ENCODE assay signal across 10 cellular contexts in the genomic region with DNA sequence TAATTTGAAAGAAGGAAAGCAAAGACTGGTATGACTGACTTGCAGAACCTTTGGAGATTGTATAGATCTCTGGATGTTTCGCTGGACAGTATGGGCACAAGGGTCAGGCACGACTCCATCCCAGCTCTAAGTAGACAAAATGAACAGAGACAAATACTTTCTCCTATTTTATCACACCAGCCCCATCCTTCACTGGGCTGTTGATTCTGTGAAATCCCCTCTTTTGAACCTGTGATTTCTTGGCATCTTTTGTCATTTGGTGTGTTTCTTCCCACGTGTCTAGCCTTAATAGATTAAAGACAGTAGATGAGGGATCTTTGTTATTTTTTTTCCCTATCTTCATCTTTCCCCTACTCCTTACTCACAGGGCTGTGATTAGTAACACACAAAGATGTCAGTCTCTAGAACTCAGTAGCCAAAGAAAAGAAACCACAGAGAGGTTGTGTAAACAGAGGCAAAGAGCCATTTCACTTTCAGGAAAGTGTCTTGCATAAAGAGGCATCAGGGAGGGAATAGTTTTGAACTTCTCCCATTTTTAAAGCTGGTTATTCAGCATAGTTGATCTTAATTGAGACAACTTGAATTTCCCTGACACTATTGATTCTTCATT.
DNase-seq lines count a peak whose midpoint lies in the region; TF ChIP-seq lines count a peak whose summit lies in the region.
"Had no signal": no experiment of that assay in that cellular context is flagged by ENCODE, and none has a peak within 500 bp of the region (broad histone marks: within the 10 kb centered on the region; RNA-seq: fewer than 3 reads in every experiment).

No MANE protein-coding gene starts in this region.

- H3K27me3 ChIP-seq in CD4-positive, alpha-beta memory T cell (ENCODE audit: insufficient read depth, low read length), result no peaks in the 10 kb centered on the region
- peaks cover 8% of the 10 kb centered on the region for H3K27me3 ChIP-seq in GM23248 (replicated peaks; ENCODE audit: insufficient read depth)
- H3K27me3 ChIP-seq in mesenchymal stem cell (ENCODE audit: control insufficient read depth in 1 of 2, insufficient read depth in 1 of 2, low read length in 2 of 2), result peaks cover 13 to 29% of the 10 kb centered on the region in 2 experiments
- H3K27me3 ChIP-seq: esophagus squamous epithelium had no signal

- H3K9ac ChIP-seq in GM23248 (no peak overlapping the region), mesenchymal stem cell (ENCODE audit: low read length) (no peak overlapping the region)

- no peak overlapping the region for H4K91ac ChIP-seq in mesenchymal stem cell (ENCODE audit: low read length)

- peak overlapping the region; percentile 51 to 91 (median 81) for H3K27ac Mint-ChIP-seq in CD4-positive, alpha-beta memory T cell
- no peak overlapping the region for H3K27ac Mint-ChIP-seq in glutamatergic neuron (ENCODE audit: unreplicated experiment)

- no peaks in the 10 kb centered on the region for H3K79me2 ChIP-seq in GM23248 (ENCODE audit: insufficient read depth)

- in situ Hi-C loops in GM23248 (cut with MboI), result no loop called here

- no peak overlapping the region for H2BK15ac ChIP-seq in mesenchymal stem cell (ENCODE audit: low read depth, poor library complexity, severe bottlenecking)

- WGBS in GM23248 (ENCODE audit: low coverage in 1 of 2, low lambda C conversion rate in 2 of 2, missing lambda C conversion rate in 2 of 2), 2 experiments, result 29 to 33% methylated on average over 3 of the region's 3 CpGs
- WGBS in mesenchymal stem cell, result 90% methylated on average over 2 of the region's 3 CpGs

- peaks cover 64 to 70% (median 68%) of the 10 kb centered on the region in 4 donors for H3K4me1 Mint-ChIP-seq in CD4-positive, alpha-beta memory T cell
- no peaks in the 10 kb centered on the region for H3K4me1 Mint-ChIP-seq in glutamatergic neuron (ENCODE audit: low read depth, unreplicated experiment)

- no peaks in the 10 kb centered on the region for H3K79me1 ChIP-seq in mesenchymal stem cell (replicated peaks; ENCODE audit: low read length, poor library complexity, severe bottlenecking)

- TF ChIP-seq CTCF in glutamatergic neuron (IDR thresholded peaks at IDR 0.05; ENCODE audit: partially characterized antibody, unreplicated experiment), result no peak

- CTCF ChIA-PET in CD4-positive, alpha-beta memory T cell (lab: Charles Lee; ENCODE audit: partially characterized antibody), result interaction anchor here (1.7 kb wide), 1 partner anchor 11 kb away, joined by 6 read pairs; no protein-coding TSS in a partner anchor

- H3K4ac ChIP-seq in mesenchymal stem cell (ENCODE audit: low read depth in 1 of 2, low read length in 2 of 2), result no peak overlapping the region

- no peak overlapping the region for H2BK12ac ChIP-seq in mesenchymal stem cell (ENCODE audit: low read length in 2 of 2)

- no peak overlapping the region for H3K4me2 ChIP-seq in GM23248 (ENCODE audit: unreplicated experiment)
- no peak overlapping the region for H3K4me2 ChIP-seq in mesenchymal stem cell (ENCODE audit: low read length, poor library complexity, severe bottlenecking)

- no peaks in the 10 kb centered on the region for H4K20me1 ChIP-seq in GM23248 (ENCODE audit: insufficient read depth)

- H3K14ac ChIP-seq in mesenchymal stem cell (ENCODE audit: low read length in 2 of 2), result no peak overlapping the region

- no peaks in the 10 kb centered on the region for H3K9me3 ChIP-seq in CD4-positive, alpha-beta memory T cell (ENCODE audit: control insufficient read depth in 1 of 2, low read length in 2 of 2)
- no peaks in the 10 kb centered on the region for H3K9me3 ChIP-seq in GM23248 (ENCODE audit: low read depth)
- no peaks in the 10 kb centered on the region for H3K9me3 ChIP-seq in mesenchymal stem cell (ENCODE audit: control insufficient read depth, low read length)
- H3K9me3 ChIP-seq: esophagus squamous epithelium had no signal

- no peaks in the 10 kb centered on the region for H3K9me2 ChIP-seq in GM23248 (ENCODE audit: insufficient read depth)

- POLR2A ChIA-PET in CD4-positive, alpha-beta memory T cell (lab: Charles Lee; ENCODE audit: partially characterized antibody), result interaction anchor here (1.0 to 2.3 kb wide), 6 partner anchors 11 to 63 kb away, joined by 3 to 9 read pairs (median 4); no protein-coding TSS in a partner anchor

- peak overlapping the region in 7 of 8 donors; percentile 44 to 81 (median 63) for H3K4me3 Mint-ChIP-seq in CD4-positive, alpha-beta memory T cell
- no peak overlapping the region for H3K4me3 Mint-ChIP-seq in glutamatergic neuron (ENCODE audit: unreplicated experiment)

- H2AFZ ChIP-seq in GM23248, result no peak overlapping the region
- no peak overlapping the region for H2AFZ ChIP-seq in mesenchymal stem cell (ENCODE audit: low read depth, low read length)

- no peak overlapping the region for H2BK5ac ChIP-seq in mesenchymal stem cell (ENCODE audit: low read depth, low read length, poor library complexity, severe bottlenecking)

- H3K27ac ChIP-seq in CD4-positive, alpha-beta memory T cell (ENCODE audit: low read depth, low read length), result peak overlapping the region; percentile 3
- H3K27ac ChIP-seq in GM23248 (no peak overlapping the region), mesenchymal stem cell (ENCODE audit: low read length, poor library complexity, severe bottlenecking) (no peak overlapping the region)
- H3K27ac ChIP-seq: esophagus squamous epithelium had no signal

- H3K36me3 Mint-ChIP-seq in CD4-positive, alpha-beta memory T cell, result peaks cover 0 to 3% of the 10 kb centered on the region in 2 donors
- H3K36me3 Mint-ChIP-seq in glutamatergic neuron (ENCODE audit: unreplicated experiment), result no peaks in the 10 kb centered on the region

- H3K9me3 Mint-ChIP-seq in CD4-positive, alpha-beta memory T cell, result peaks cover 0 to 5% (median 0%) of the 10 kb centered on the region in 8 donors
- no peaks in the 10 kb centered on the region for H3K9me3 Mint-ChIP-seq in glutamatergic neuron (ENCODE audit: unreplicated experiment)

- peaks cover 92% of the 10 kb centered on the region for H3K4me1 ChIP-seq in CD4-positive, alpha-beta memory T cell (ENCODE audit: insufficient read depth, low read length)
- H3K4me1 ChIP-seq in GM23248 (ENCODE audit: insufficient read depth) (no peaks in the 10 kb centered on the region), mesenchymal stem cell (ENCODE audit: control insufficient read depth, insufficient read depth, low read depth, low read length) (no peaks in the 10 kb centered on the region)
- H3K4me1 ChIP-seq: esophagus squamous epithelium had no signal

- H4K8ac ChIP-seq in mesenchymal stem cell (ENCODE audit: low read length), result no peak overlapping the region

- no peaks in the 10 kb centered on the region for H3F3A ChIP-seq in GM23248 (ENCODE audit: insufficient read depth)

- intact Hi-C loops in CD4-positive, alpha-beta memory T cell (cut with micrococcal nuclease), result no loop called here

- no peak for DNase-seq in CD4-positive, alpha-beta memory T cell
- DNase-seq in GM23248 (peak; percentile 17), astrocyte of the hippocampus (ENCODE audit: low read depth, low spot score) (peak; percentile 77), mesenchymal stem cell (peak; percentile 12), glutamatergic neuron (no peak), COLO668 (lab: John Stamatoyannopoulos, UW; ENCODE audit: unreplicated experiment) (no peak), NCI-H2081 (lab: John Stamatoyannopoulos, UW) (no peak)
- DNase-seq: esophagus squamous epithelium; NCI-H1092 treated with DMSO at 0.1 percent for 48 hours; stimulated activated CD4-positive, alpha-beta T cell treated with anti-CD3 and anti-CD28 coated beads, Interleukin-4, amount 100 ng/mL, for 4 hours had no signal

- H3K18ac ChIP-seq in mesenchymal stem cell (ENCODE audit: low read depth in 1 of 2, low read length in 2 of 2), result no peak overlapping the region

- no peaks in the 10 kb centered on the region for H3K27me3 Mint-ChIP-seq in CD4-positive, alpha-beta memory T cell
- H3K27me3 Mint-ChIP-seq in glutamatergic neuron (ENCODE audit: unreplicated experiment), result no peaks in the 10 kb centered on the region

- no peaks in the 10 kb centered on the region for H3K36me3 ChIP-seq in CD4-positive, alpha-beta memory T cell (ENCODE audit: insufficient read depth, low read length)
- no peaks in the 10 kb centered on the region for H3K36me3 ChIP-seq in GM23248 (ENCODE audit: low read depth)
- H3K36me3 ChIP-seq in mesenchymal stem cell (ENCODE audit: control insufficient read depth in 1 of 2, insufficient read depth in 2 of 2, low read depth in 1 of 2, low read length in 2 of 2), result no peaks in the 10 kb centered on the region
- H3K36me3 ChIP-seq: esophagus squamous epithelium had no signal

- H3K4me3 ChIP-seq in CD4-positive, alpha-beta memory T cell (ENCODE audit: low read length in 2 of 2), result no peak overlapping the region
- H3K4me3 ChIP-seq in GM23248, result no peak overlapping the region
- no peak overlapping the region for H3K4me3 ChIP-seq in mesenchymal stem cell (ENCODE audit: insufficient read depth in 1 of 2, low read depth in 1 of 2, low read length in 2 of 2)
- H3K4me3 ChIP-seq: esophagus squamous epithelium had no signal

- H2BK120ac ChIP-seq in mesenchymal stem cell (ENCODE audit: low read depth, low read length), result no peak overlapping the region

- H3K23ac ChIP-seq in mesenchymal stem cell (ENCODE audit: low read length in 2 of 2), result no peak overlapping the region

- no peak overlapping the region for H2AK5ac ChIP-seq in mesenchymal stem cell (ENCODE audit: low read length, severe bottlenecking)

Comparison
In these comparisons a context has a peak if more than half of its experiments do, and no peak if none do; other contexts are left out.
1. DNase-seq: peak in GM23248 (single experiment), astrocyte of the hippocampus (single experiment) and mesenchymal stem cell (single experiment); none in CD4-positive, alpha-beta memory T cell (0 of 5), glutamatergic neuron (single experiment), COLO668 (single experiment) and NCI-H2081 (0 of 2).